ENCODE assay signal across 1 cellular context in genomic region chr2:101330253-101330921, GRCh38.
TF ChIP-seq lines count a peak whose summit lies in the region.

No MANE protein-coding gene starts in this region.

TF ChIP-seq in HepG2, 621 proteins besides CTCF, POLR2A, EP300 and RAD21 (continued from another document and continues in another):
- peak; percentile 76; the same call in 1 of the 2 replicates for TF ChIP-seq SPEN (CRISPR knock-in tag; IDR thresholded peaks at IDR 0.05; ENCODE audit: low read depth)
- TF ChIP-seq ZNF713 (CRISPR knock-in tag; IDR thresholded peaks at IDR 0.05): no peak
- TF ChIP-seq MAF1 (CRISPR knock-in tag; IDR thresholded peaks at IDR 0.05; ENCODE audit: borderline replicate concordance): no peak
- no peak for TF ChIP-seq ZNF275 (CRISPR knock-in tag; IDR thresholded peaks at IDR 0.05; ENCODE audit: borderline replicate concordance)
- TF ChIP-seq GMEB1 (CRISPR knock-in tag; IDR thresholded peaks at IDR 0.05; ENCODE audit: borderline replicate concordance): peak; percentile 52; the same call in 1 of the 2 replicates
- TF ChIP-seq ZBTB1 (CRISPR knock-in tag; IDR thresholded peaks at IDR 0.05; ENCODE audit: borderline replicate concordance): no peak
- peak; percentile 78; the same call in 1 of the 2 replicates for TF ChIP-seq ZBTB8A (CRISPR knock-in tag; IDR thresholded peaks at IDR 0.05; ENCODE audit: borderline replicate concordance, low read depth)
- peak; percentile 47 for TF ChIP-seq TBL1XR1 (IDR thresholded peaks at IDR 0.05; ENCODE audit: borderline replicate concordance, low read length, partially characterized antibody)
- TF ChIP-seq DRAP1 (CRISPR knock-in tag; IDR thresholded peaks at IDR 0.05): peak; percentile 79
- peak; percentile 63; the same call in 1 of the 2 replicates for TF ChIP-seq ZNF609 (CRISPR knock-in tag; IDR thresholded peaks at IDR 0.05; ENCODE audit: borderline replicate concordance)
- TF ChIP-seq TCF7 (IDR thresholded peaks at IDR 0.05; ENCODE audit: low read depth): 0 out of 2 replicates have a peak, but pooled peaks have one; percentile 45
- no peak for TF ChIP-seq EHMT2 (IDR thresholded peaks at IDR 0.05; ENCODE audit: borderline replicate concordance, low read depth, low read length)
- peak; percentile 47; the same call in 1 of the 2 replicates for TF ChIP-seq ZNF574 (CRISPR knock-in tag; IDR thresholded peaks at IDR 0.05)
- TF ChIP-seq CHCHD3 (CRISPR knock-in tag; IDR thresholded peaks at IDR 0.05): no peak
- peak; percentile 36; the same call in 1 of the 2 replicates for TF ChIP-seq AHDC1 (CRISPR knock-in tag; IDR thresholded peaks at IDR 0.05; ENCODE audit: borderline replicate concordance)
- TF ChIP-seq ZNF343 (CRISPR knock-in tag; IDR thresholded peaks at IDR 0.05): peak; percentile 85
- peak; percentile 5; the same call in 1 of the 2 replicates for TF ChIP-seq NFYB (CRISPR knock-in tag; IDR thresholded peaks at IDR 0.05)
- TF ChIP-seq KDM6A (CRISPR knock-in tag; IDR thresholded peaks at IDR 0.05; ENCODE audit: low read depth): peak; percentile 13; the same call in 1 of the 2 replicates
- peak; percentile 88 for TF ChIP-seq PAXIP1 (CRISPR knock-in tag; conservative IDR thresholded peaks at IDR 0.05)
- TF ChIP-seq KMT2A (CRISPR knock-in tag; IDR thresholded peaks at IDR 0.05): peak; percentile 83; the same call in 1 of the 2 replicates
- TF ChIP-seq ZNF414 (CRISPR knock-in tag; IDR thresholded peaks at IDR 0.05): no peak
- peak; percentile 58; the same call in 1 of the 2 replicates for TF ChIP-seq ZNF772 (CRISPR knock-in tag; IDR thresholded peaks at IDR 0.05)
- TF ChIP-seq HNF1B (CRISPR knock-in tag; IDR thresholded peaks at IDR 0.05): peak; percentile 81; the same call in 1 of the 2 replicates
- peak; percentile 74 for TF ChIP-seq SAP130 (CRISPR knock-in tag; IDR thresholded peaks at IDR 0.05; ENCODE audit: low read depth)
- TF ChIP-seq CCDC6 (CRISPR knock-in tag; IDR thresholded peaks at IDR 0.05): peak; percentile 66; the same call in 1 of the 2 replicates
- TF ChIP-seq PPARG (CRISPR knock-in tag; conservative IDR thresholded peaks at IDR 0.05): peak; percentile 67
- peak; percentile 93 for TF ChIP-seq ZNF205 (CRISPR knock-in tag; IDR thresholded peaks at IDR 0.05)
- TF ChIP-seq ZNF362 (CRISPR knock-in tag; IDR thresholded peaks at IDR 0.05; ENCODE audit: borderline replicate concordance): peak; percentile 53; the same call in 1 of the 2 replicates
